In genomic region chr10:7192831-7193348, GRCh38 we compare ENCODE assay signal across 11 cellular contexts.
A peak's percentile ranks its signal among the peaks of the same experiment; 100 is the strongest.
DNase-seq lines count a peak whose midpoint lies in the region; ATAC-seq and TF ChIP-seq lines count a peak whose summit lies in the region.
"Had no signal": no experiment of that assay in that cellular context is flagged by ENCODE, and none has a peak within 500 bp of the region (broad histone marks: within the 10 kb centered on the region; RNA-seq: fewer than 3 reads in every experiment).

No MANE protein-coding gene starts in this region.

- WGBS in suprapubic skin = 83% methylated on average over 10 of the region's 10 CpGs
- WGBS in testis, 2 donors = 84 to 91% methylated on average over 9 to 10 of the region's 10 CpGs

- peak; percentile 49 for ATAC-seq in HG02678 (IDR thresholded peaks at IDR 0.05; ENCODE audit: unreplicated experiment)

- no peaks in the 10 kb centered on the region for H3K27me3 ChIP-seq in tibial artery
- no peaks in the 10 kb centered on the region for H3K27me3 ChIP-seq in suprapubic skin
- H3K27me3 ChIP-seq in testis = no peaks in the 10 kb centered on the region

- intact Hi-C loops in activated CD4-positive, alpha-beta memory T cell treated with anti-CD3 and anti-CD28 coated beads for 36 hours (cut with micrococcal nuclease) = loop anchor here (2.0 to 5.0 kb wide), 3 partner anchors 36 to 216 kb away; no protein-coding TSS in a partner anchor
- intact Hi-C loops in tibial artery (cut with DNase I; ENCODE audit: low total_unique reads) = no loop called here
- intact Hi-C loops in testis (cut with DNase I; ENCODE audit: low total_unique reads) = no loop called here

- H3K27me3 Mint-ChIP-seq in activated CD4-positive, alpha-beta memory T cell treated with anti-CD3 and anti-CD28 coated beads for 36 hours = no peaks in the 10 kb centered on the region

- TF ChIP-seq POLR2A in suprapubic skin (IDR thresholded peaks at IDR 0.05) (no peak), testis (IDR thresholded peaks at IDR 0.05) (no peak)

- H3K36me3 ChIP-seq in tibial artery (peaks cover 0 to 32% (median 9%) of the 10 kb centered on the region in 3 donors), suprapubic skin (peaks cover 13% of the 10 kb centered on the region), testis (ENCODE audit: low read depth, missing control alignments) (no peaks in the 10 kb centered on the region)

- peak overlapping the region; percentile 61 for H3K4me3 Mint-ChIP-seq in activated CD4-positive, alpha-beta memory T cell treated with anti-CD3 and anti-CD28 coated beads for 36 hours

- TF ChIP-seq EP300 in suprapubic skin (IDR thresholded peaks at IDR 0.05) = no peak

- POLR2A ChIA-PET in activated CD4-positive, alpha-beta memory T cell treated with anti-CD3 and anti-CD28 coated beads for 36 hours (lab: Charles Lee) = interaction anchor here (1.3 to 2.1 kb wide), 2 partner anchors 76 to 218 kb away, joined by 4 to 6 read pairs; partner anchors contain the start of gene SFMBT2
- POLR2A ChIA-PET in RWPE1 (lab: Yijun Ruan, JAX; ENCODE audit: low non-redundant PET) = no interaction called here

- H3K9me3 ChIP-seq in tibial artery (no peaks in the 10 kb centered on the region), suprapubic skin (peaks cover 5% of the 10 kb centered on the region), testis (no peaks in the 10 kb centered on the region)

- H3K27ac ChIP-seq in RWPE1 = no peak overlapping the region
- no peak overlapping the region for H3K27ac ChIP-seq in tibial artery
- H3K27ac ChIP-seq in suprapubic skin = no peak overlapping the region
- H3K27ac ChIP-seq in testis = no peak overlapping the region

- DNase-seq in activated CD4-positive, alpha-beta memory T cell treated with anti-CD3 and anti-CD28 coated beads for 36 hours = peak; percentile 77
- DNase-seq in central memory CD4-positive, alpha-beta T cell = peak; percentile 71
- peak; percentile 17 for DNase-seq in stimulated activated CD8-positive, alpha-beta memory T cell treated with anti-CD3 and anti-CD28 coated beads, Interleukin-15, amount 100 ng/mL, for 24 hours (ENCODE audit: low read depth)
- no peak for DNase-seq in RWPE1 (ENCODE audit: low spot score)
- DNase-seq in tibial artery = no peak
- no peak for DNase-seq in suprapubic skin (ENCODE audit: low spot score in 2 of 2)
- no peak for DNase-seq in testis
- DNase-seq: KBM-7, NCI-H526 treated with DMSO at 0.1 percent for 48 hours had no signal

- CTCF ChIA-PET in activated CD4-positive, alpha-beta memory T cell treated with anti-CD3 and anti-CD28 coated beads for 36 hours (lab: Charles Lee) = interaction anchor here (1.0 to 1.1 kb wide), 2 partner anchors 58 to 216 kb away, joined by 3 read pairs; no protein-coding TSS in a partner anchor
- CTCF ChIA-PET in RWPE1 (lab: Yijun Ruan, JAX) = interaction anchor here (0.9 kb wide), 1 partner anchor 11 kb away, joined by 3 read pairs; no protein-coding TSS in a partner anchor

- no peak overlapping the region for H3K4me3 ChIP-seq in tibial artery
- H3K4me3 ChIP-seq in suprapubic skin = no peak overlapping the region
- no peak overlapping the region for H3K4me3 ChIP-seq in testis
- H3K4me3 ChIP-seq: skin epidermis had no signal

- H3K27ac Mint-ChIP-seq in activated CD4-positive, alpha-beta memory T cell treated with anti-CD3 and anti-CD28 coated beads for 36 hours = peak overlapping the region; percentile 95

- peaks cover 15% of the 10 kb centered on the region for H3K9me3 Mint-ChIP-seq in activated CD4-positive, alpha-beta memory T cell treated with anti-CD3 and anti-CD28 coated beads for 36 hours

- H3K4me1 Mint-ChIP-seq in activated CD4-positive, alpha-beta memory T cell treated with anti-CD3 and anti-CD28 coated beads for 36 hours (ENCODE audit: low read depth) = peaks cover 54% of the 10 kb centered on the region

- peaks cover 54% of the 10 kb centered on the region for H3K36me3 Mint-ChIP-seq in activated CD4-positive, alpha-beta memory T cell treated with anti-CD3 and anti-CD28 coated beads for 36 hours

- H3K4me1 ChIP-seq in tibial artery (no peaks in the 10 kb centered on the region), suprapubic skin (peaks cover 6% of the 10 kb centered on the region), testis (no peaks in the 10 kb centered on the region)

- no peak for TF ChIP-seq CTCF in RWPE1 (conservative IDR thresholded peaks at IDR 0.05; ENCODE audit: low read depth)
- TF ChIP-seq CTCF in tibial artery (IDR thresholded peaks at IDR 0.05) = no peak
- no peak for TF ChIP-seq CTCF in suprapubic skin (IDR thresholded peaks at IDR 0.05)
- no peak for TF ChIP-seq CTCF in testis (IDR thresholded peaks at IDR 0.05)

Comparison
In these comparisons a context has a peak if more than half of its experiments do, and no peak if none do; other contexts are left out.
1. DNase-seq: peak in activated CD4-positive, alpha-beta memory T cell treated with anti-CD3 and anti-CD28 coated beads for 36 hours (single experiment), central memory CD4-positive, alpha-beta T cell (single experiment) and stimulated activated CD8-positive, alpha-beta memory T cell treated with anti-CD3 and anti-CD28 coated beads, Interleukin-15, amount 100 ng/mL, for 24 hours (single experiment); none in RWPE1 (single experiment), tibial artery (0 of 2), suprapubic skin (0 of 2) and testis (single experiment).